Comparison of ENCODE assay signal across 20 cellular contexts in genomic region chr14:88775532-88775931, GRCh38. TPM values are rescaled to one million over a fixed set of nuclear protein-coding genes. Genes with fewer than 3 reads are reported as not detected.
"Had no signal": no experiment of that assay in that cellular context is flagged by ENCODE, and none has a peak within 500 bp of the region (broad histone marks: within the 10 kb centered on the region; RNA-seq: fewer than 3 reads in every experiment).

No MANE protein-coding gene starts in this region.

- H3K36me3 ChIP-seq: esophagus muscularis mucosa, gastroesophageal sphincter, neutrophil, right lobe of liver, tibial artery, upper lobe of right lung, vagina had no signal

- H3K27me3 ChIP-seq: esophagus muscularis mucosa, gastroesophageal sphincter, neutrophil, right lobe of liver, tibial artery, upper lobe of right lung, vagina had no signal

- ATAC-seq: gastroesophageal sphincter; mucosa of descending colon; naive thymus-derived CD8-positive, alpha-beta T cell; psoas muscle; right lobe of liver; stimulated activated memory B cell treated with anti-CD40 and anti-IgM and Interleukin-4, amounts not matched to agents 10 μg/mL and 1 μg/mL and 100 μg/mL, for 72 hours; upper lobe of right lung had no signal

- FAIRE-seq: endothelial cell of umbilical vein had no signal

- DNase-seq: effector CD4-positive, alpha-beta T cell; endodermal cell; glutamatergic neuron; immature natural killer cell; mucosa of descending colon; naive thymus-derived CD8-positive, alpha-beta T cell; psoas muscle; retina; right lobe of liver; stimulated activated CD4-positive, alpha-beta T cell treated with anti-CD3 and anti-CD28 coated beads, Interleukin-4, amount 100 ng/mL, for 1 hour; stimulated activated CD8-positive, alpha-beta memory T cell treated with anti-CD3 and anti-CD28 coated beads, Interleukin-4, amount 100 ng/mL, for 48 hours; tibial artery; upper lobe of right lung had no signal

- H3K4me3 ChIP-seq: coronary artery, esophagus muscularis mucosa, gastroesophageal sphincter, mucosa of descending colon, psoas muscle, right lobe of liver, tibial artery, upper lobe of right lung, vagina had no signal

RNA-seq across cellular contexts. Expression of gene EML5, which starts 17.2 kb away (rescaled TPM):
- total RNA-seq: endothelial cell of umbilical vein had no signal
